Comparison of ENCODE assay signal across 8 cellular contexts in the genomic region with DNA sequence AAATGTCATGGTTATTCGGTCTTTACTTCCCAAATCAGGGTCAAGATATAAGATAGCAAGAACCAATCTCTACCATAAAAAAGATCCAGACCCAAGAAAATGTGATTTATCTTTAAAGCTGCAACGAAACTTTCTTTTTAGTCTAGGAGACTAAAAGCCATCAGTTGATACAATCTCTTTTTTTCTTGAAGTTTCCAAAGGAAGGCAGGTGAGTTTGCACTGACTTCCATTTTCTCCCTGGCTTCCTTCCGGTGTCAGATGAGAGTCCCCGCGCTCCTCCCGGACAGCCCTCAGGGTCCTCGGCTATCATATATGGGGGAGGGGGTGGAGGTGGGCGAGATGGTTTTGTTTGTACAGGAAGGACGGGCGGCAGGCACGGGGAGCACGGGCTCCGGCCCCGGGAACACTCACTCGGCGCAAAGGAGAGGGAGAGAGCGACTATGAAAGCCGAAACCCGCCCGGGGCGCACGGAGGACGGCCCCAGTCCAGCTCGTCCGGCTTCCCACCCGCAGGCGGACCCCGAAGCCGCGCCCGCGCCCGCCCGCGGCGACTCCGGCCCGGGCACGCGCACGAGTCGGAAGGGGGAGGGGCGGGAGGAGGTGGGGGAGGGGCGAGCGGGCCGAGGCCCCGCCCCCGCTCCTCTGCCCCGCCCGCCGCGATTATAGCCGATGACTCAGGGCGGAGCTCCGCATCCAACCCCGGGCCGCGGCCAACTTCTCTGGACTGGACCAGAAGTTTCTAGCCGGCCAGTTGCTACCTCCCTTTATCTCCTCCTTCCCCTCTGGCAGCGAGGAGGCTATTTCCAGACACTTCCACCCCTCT. TPM values are rescaled to one million over a fixed set of nuclear protein-coding genes. Genes with fewer than 3 reads are reported as not detected.
DNase-seq lines count a peak whose midpoint lies in the region; ATAC-seq, FAIRE-seq and TF ChIP-seq lines count a peak whose summit lies in the region.

Gene BAG3 (plus strand): TSS at position 689 of the 822 bp plus-strand sequence. CDS start 296 bp downstream, outside the sequence.

- H2BK120ac ChIP-seq in H1 (replicated peaks; ENCODE audit: low read depth, low read length) (no peak within 1 kb of the TSS), mesenchymal stem cell (ENCODE audit: low read depth, low read length) (peak within 1 kb of the TSS; percentile 94)

- H3K23me2 ChIP-seq in H1 (ENCODE audit: low read depth, low read length): peaks cover 4% of the 10 kb centered on the region; the same call in 1 of the 2 replicates

- peak within 1 kb of the TSS; percentile 32 for H3K56ac ChIP-seq in H1 (replicated peaks; ENCODE audit: insufficient read length, low read depth, low read length)

- H3K4me3 ChIP-seq in H1 (ENCODE audit: extremely low read depth in 1 of 4, insufficient read depth in 2 of 4, low read depth in 3 of 4, low read length in 4 of 4): peak within 1 kb of the TSS; percentile 74 to 93 (median 82)
- H3K4me3 ChIP-seq in mesenchymal stem cell (ENCODE audit: insufficient read depth in 1 of 2, low read depth in 1 of 2, low read length in 2 of 2): peak within 1 kb of the TSS; percentile 87 to 97

- H3K4me1 ChIP-seq in H1 (replicated peaks in 1 of 4; ENCODE audit: control insufficient read depth in 3 of 4, insufficient read depth in 4 of 4, low read length in 3 of 4) (peaks cover 0 to 6% (median 2%) of the 10 kb centered on the region in 4 experiments; a peak in 2 of 7 replicates), mesenchymal stem cell (ENCODE audit: control insufficient read depth, insufficient read depth, low read depth, low read length) (peaks cover 12% of the 10 kb centered on the region)

- H4K20me1 ChIP-seq in H1 (replicated peaks in 1 of 2; ENCODE audit: control insufficient read depth in 1 of 2, insufficient read depth in 2 of 2, low read length in 2 of 2): peaks cover 0 to 3% of the 10 kb centered on the region in 2 experiments

- H3K23ac ChIP-seq in H1 (ENCODE audit: insufficient read length): no peak within 1 kb of the TSS
- H3K23ac ChIP-seq in mesenchymal stem cell (ENCODE audit: low read length in 2 of 2): peak within 1 kb of the TSS; percentile 94 to 100

- H3K9ac ChIP-seq in H1 (replicated peaks in 1 of 4; ENCODE audit: extremely low read depth in 1 of 4, low read depth in 3 of 4, low read length in 3 of 4) (peak within 1 kb of the TSS; percentile 64 to 90 (median 85)), mesenchymal stem cell (ENCODE audit: low read length) (peak within 1 kb of the TSS; percentile 94)

- peak; percentile 95 for DNase-seq in AG20443 (ENCODE audit: low spot score)
- DNase-seq in NOMO-1 treated with dmso at 0.1 percent for 144 hours (lab: John Stamatoyannopoulos, UW; ENCODE audit: unreplicated experiment): peak; percentile 62
- peak; percentile 86 for DNase-seq in activated CD8-positive, alpha-beta memory T cell treated with anti-CD3 and anti-CD28 coated beads, Interleukin-2, amount 10 ng/mL, durations not matched to agents 7 days and 5 days
- DNase-seq in H1 (ENCODE audit: low read depth in 1 of 2, low spot score in 2 of 2): peak; percentile 50 to 91
- peak; percentile 93 for DNase-seq in mesenchymal stem cell
- DNase-seq in stimulated activated CD8-positive, alpha-beta memory T cell treated with anti-CD3 and anti-CD28 coated beads, Interleukin-12 subunit alpha, Interleukin-12 subunit beta, amount 100 ng/mL, for 24 hours (ENCODE audit: extremely low read depth): peak; percentile 61

- H3K18ac ChIP-seq in H1 (ENCODE audit: extremely low read depth, low read length) (peak within 1 kb of the TSS; percentile 48), mesenchymal stem cell (ENCODE audit: low read depth in 1 of 2, low read length in 2 of 2) (peak within 1 kb of the TSS; percentile 95 to 100)

- H2AK5ac ChIP-seq in H1 (ENCODE audit: low read depth, low read length): no peak within 1 kb of the TSS
- no peak within 1 kb of the TSS for H2AK5ac ChIP-seq in mesenchymal stem cell (ENCODE audit: low read length, severe bottlenecking)

- no peak for TF ChIP-seq CTCF in H1 (IDR thresholded peaks at IDR 0.05; ENCODE audit: control extremely low read depth in 1 of 3, insufficient read depth in 1 of 3, low read depth in 1 of 3, low read length in 3 of 3)

- no peak; a peak in 1 of 3 replicates for TF ChIP-seq EP300 in H1 (IDR thresholded peaks at IDR 0.05; ENCODE audit: borderline replicate concordance in 1 of 2, low read depth in 2 of 2, low read length in 2 of 2)

- POLR2A ChIA-PET in H1 (lab: Charles Lee; ENCODE audit: partially characterized antibody): interaction anchor here (0.6 to 2.7 kb wide), 10 partner anchors 9 to 323 kb away, joined by 3 to 13 read pairs (median 5); partner anchors contain the start of genes INPP5F and RGS10

- no peak for FAIRE-seq in H1 (lab: Jason Lieb, UNC)

- peak within 1 kb of the TSS; percentile 95 for H3K27ac Mint-ChIP-seq in activated CD8-positive, alpha-beta memory T cell treated with anti-CD3 and anti-CD28 coated beads, Interleukin-2, amount 10 ng/mL, durations not matched to agents 7 days and 5 days

- H3K14ac ChIP-seq in H1 (ENCODE audit: insufficient read length) (no peak within 1 kb of the TSS), mesenchymal stem cell (ENCODE audit: low read length in 2 of 2) (peak within 1 kb of the TSS in 1 of 2 experiments; percentile 99)

- ATAC-seq in HG03196 (IDR thresholded peaks at IDR 0.05; ENCODE audit: unreplicated experiment): peak; percentile 65
- peak; percentile 83 for ATAC-seq in activated CD8-positive, alpha-beta memory T cell treated with anti-CD3 and anti-CD28 coated beads, Interleukin-2, amount 10 ng/mL, durations not matched to agents 7 days and 5 days

- no peak within 1 kb of the TSS for H2BK20ac ChIP-seq in H1 (ENCODE audit: low read length)

- H3K4me2 ChIP-seq in H1 (ENCODE audit: insufficient read depth in 1 of 2, low read depth in 2 of 2, low read length in 2 of 2): peak within 1 kb of the TSS; percentile 86 to 89
- peak within 1 kb of the TSS; percentile 80 for H3K4me2 ChIP-seq in mesenchymal stem cell (ENCODE audit: low read length, poor library complexity, severe bottlenecking)

- no peak within 1 kb of the TSS for H2BK15ac ChIP-seq in H1 (ENCODE audit: low read length)
- peak within 1 kb of the TSS; percentile 91 for H2BK15ac ChIP-seq in mesenchymal stem cell (ENCODE audit: low read depth, poor library complexity, severe bottlenecking)

- H3K4me3 Mint-ChIP-seq in activated CD8-positive, alpha-beta memory T cell treated with anti-CD3 and anti-CD28 coated beads, Interleukin-2, amount 10 ng/mL, durations not matched to agents 7 days and 5 days: peak within 1 kb of the TSS; percentile 94

- H3K4ac ChIP-seq in H1 (replicated peaks; ENCODE audit: insufficient read length, low read depth, low read length) (no peak within 1 kb of the TSS), mesenchymal stem cell (ENCODE audit: low read depth in 1 of 2, low read length in 2 of 2) (peak within 1 kb of the TSS; percentile 88 to 99)

- CTCF ChIA-PET in activated CD8-positive, alpha-beta memory T cell treated with anti-CD3 and anti-CD28 coated beads, Interleukin-2, amount 10 ng/mL, durations not matched to agents 7 days and 5 days (lab: Charles Lee): interaction anchor here (0.7 to 3.4 kb wide), 4 partner anchors 13 to 106 kb away, joined by 3 to 15 read pairs (median 4); partner anchors contain the start of gene TIAL1
- CTCF ChIA-PET in H1 (lab: Charles Lee; ENCODE audit: partially characterized antibody): interaction anchor here (1.0 to 1.4 kb wide), 3 partner anchors 20 to 42 kb away, joined by 3 to 4 read pairs (median 3); no protein-coding TSS in a partner anchor

- H4K91ac ChIP-seq in H1 (replicated peaks; ENCODE audit: insufficient read length, low read length) (peak within 1 kb of the TSS; percentile 93), mesenchymal stem cell (ENCODE audit: low read length) (peak within 1 kb of the TSS; percentile 93)

- in situ Hi-C loops in GM18951 (cut with MboI; ENCODE audit: low sequenced_read_pairs, unreplicated experiment): no loop called here

- TF ChIP-seq RAD21 in H1 (IDR thresholded peaks at IDR 0.05 in 1 of 2, conservative IDR thresholded peaks at IDR 0.05 in 1 of 2; ENCODE audit: low read depth in 2 of 2, low read length in 2 of 2): no peak

- H3K9me3 ChIP-seq in H1 (ENCODE audit: insufficient read depth in 2 of 2, low read depth in 1 of 2, low read length in 1 of 2) (no peaks in the 10 kb centered on the region), mesenchymal stem cell (ENCODE audit: control insufficient read depth, low read length) (peaks cover 5% of the 10 kb centered on the region)

- peak; percentile 60 for TF ChIP-seq POLR2A in GM18951 (IDR thresholded peaks at IDR 0.05; ENCODE audit: extremely low read depth, insufficient read depth, insufficient read length)
- peak; percentile 72 to 96 for TF ChIP-seq POLR2A in H1 (IDR thresholded peaks at IDR 0.05; ENCODE audit: control extremely low read depth in 1 of 2, low read depth in 2 of 2, low read length in 2 of 2)

- H3K79me2 ChIP-seq in H1 (ENCODE audit: control insufficient read depth in 1 of 2, insufficient read depth in 2 of 2, low read length in 2 of 2): peaks cover 0 to 10% of the 10 kb centered on the region in 2 experiments; a peak in 2 of 4 replicates

- no peaks in the 10 kb centered on the region; the same call in none of the 2 replicates for H3K79me1 ChIP-seq in H1 (ENCODE audit: low read depth, low read length)
- no peaks in the 10 kb centered on the region for H3K79me1 ChIP-seq in mesenchymal stem cell (replicated peaks; ENCODE audit: low read length, poor library complexity, severe bottlenecking)

- 0 out of 2 replicates have a peak within 1 kb of the TSS, but pooled peaks have one; percentile 39 for H2BK12ac ChIP-seq in H1 (ENCODE audit: low read depth, low read length)
- peak within 1 kb of the TSS; percentile 38 to 86 for H2BK12ac ChIP-seq in mesenchymal stem cell (ENCODE audit: low read length in 2 of 2)

- no peaks in the 10 kb centered on the region for H3K9me3 Mint-ChIP-seq in activated CD8-positive, alpha-beta memory T cell treated with anti-CD3 and anti-CD28 coated beads, Interleukin-2, amount 10 ng/mL, durations not matched to agents 7 days and 5 days (ENCODE audit: low read depth)

- peak within 1 kb of the TSS; percentile 88; the same call in 1 of the 2 replicates for H2AFZ ChIP-seq in H1 (ENCODE audit: low read length)
- H2AFZ ChIP-seq in mesenchymal stem cell (ENCODE audit: low read depth, low read length): peak within 1 kb of the TSS; percentile 92

- H3K36me3 ChIP-seq in H1 (ENCODE audit: control insufficient read depth in 2 of 4, insufficient read depth in 4 of 4, low read length in 3 of 4) (no peaks in the 10 kb centered on the region), mesenchymal stem cell (ENCODE audit: control insufficient read depth in 1 of 2, insufficient read depth in 2 of 2, low read depth in 1 of 2, low read length in 2 of 2) (peaks cover 0 to 6% of the 10 kb centered on the region in 2 experiments)

- H4K5ac ChIP-seq in H1 (ENCODE audit: insufficient read length, low read depth, low read length): peak within 1 kb of the TSS; percentile 83

- H4K8ac ChIP-seq in H1 (ENCODE audit: extremely low read depth, insufficient read depth, low read length) (peak within 1 kb of the TSS; percentile 94), mesenchymal stem cell (ENCODE audit: low read length) (peak within 1 kb of the TSS; percentile 90)

- 5% methylated on average over 21 of the region's 60 CpGs; no CpG with 5 or more reads in 1 of the 2 experiments for WGBS in H1 (ENCODE audit: extremely low coverage in 1 of 2, insufficient coverage in 1 of 2, insufficient read length in 1 of 2, insufficient replicate concordance in 2 of 2, low coverage in 1 of 2, low lambda C conversion rate in 2 of 2, missing lambda C conversion rate in 1 of 2), 2 experiments
- WGBS in mesenchymal stem cell: 4% methylated on average over 22 of the region's 60 CpGs

- H3K4me1 Mint-ChIP-seq in activated CD8-positive, alpha-beta memory T cell treated with anti-CD3 and anti-CD28 coated beads, Interleukin-2, amount 10 ng/mL, durations not matched to agents 7 days and 5 days: peaks cover 43% of the 10 kb centered on the region

- H3K27me3 Mint-ChIP-seq in activated CD8-positive, alpha-beta memory T cell treated with anti-CD3 and anti-CD28 coated beads, Interleukin-2, amount 10 ng/mL, durations not matched to agents 7 days and 5 days: peaks cover 6% of the 10 kb centered on the region

- H2BK5ac ChIP-seq in H1 (ENCODE audit: low read depth, low read length) (peak within 1 kb of the TSS; percentile 66; the same call in 1 of the 2 replicates), mesenchymal stem cell (ENCODE audit: low read depth, low read length, poor library complexity, severe bottlenecking) (peak within 1 kb of the TSS; percentile 81)

- peak within 1 kb of the TSS; percentile 86 for H3K27ac ChIP-seq in H1 (ENCODE audit: low read depth, low read length)
- H3K27ac ChIP-seq in mesenchymal stem cell (ENCODE audit: low read length, poor library complexity, severe bottlenecking): peak within 1 kb of the TSS; percentile 93

- peaks cover 8% of the 10 kb centered on the region for H3K36me3 Mint-ChIP-seq in activated CD8-positive, alpha-beta memory T cell treated with anti-CD3 and anti-CD28 coated beads, Interleukin-2, amount 10 ng/mL, durations not matched to agents 7 days and 5 days

- peaks cover 0 to 2% (median 0%) of the 10 kb centered on the region in 4 experiments; a peak in 2 of 7 replicates for H3K27me3 ChIP-seq in H1 (replicated peaks in 1 of 4; ENCODE audit: control insufficient read depth in 3 of 4, extremely low read depth in 1 of 4, insufficient read depth in 3 of 4, low read length in 3 of 4)
- H3K27me3 ChIP-seq in mesenchymal stem cell (ENCODE audit: control insufficient read depth in 1 of 2, insufficient read depth in 1 of 2, low read length in 2 of 2): no peaks in the 10 kb centered on the region

RNA-seq across cellular contexts. Expression of gene BAG3, which starts in this region (rescaled TPM):
- total RNA-seq in activated CD8-positive, alpha-beta memory T cell treated with anti-CD3 and anti-CD28 coated beads, Interleukin-2, amount 10 ng/mL, durations not matched to agents 7 days and 5 days: 10 to 100 TPM; 12.7 to 13.0 TPM
- 13.3 and 14.6 TPM in 2 replicates for total RNA-seq in H1 (2021; fragmentation: NEBNext Ultra II Directional; extraction: Animal tissue kit (Norgen Biotek cat#: 25700))
- polyA plus RNA-seq in H1 (2011; rRNA removed): 3.5 and 7.5 TPM in 2 replicates
- 3.0 TPM for polyA plus RNA-seq in H1 (2011; cell fraction: cytosol; rRNA removed)
- 7.0 TPM for polyA plus RNA-seq in H1 (2011; cell fraction: nucleus; rRNA removed)
- 10.5 to 13.6 TPM (median 12.9 TPM) in 4 replicates for polyA plus RNA-seq in H1 (2012, experiment 1 of 2)
- 10.4 TPM for polyA plus RNA-seq in H1 (2012, experiment 2 of 2)
- 12.1 TPM for polyA plus RNA-seq in H1 (2013, experiment 1 of 2)
- polyA plus RNA-seq in H1 (2013, experiment 2 of 2): 12.1 TPM
- polyA minus RNA-seq in H1 (2011; rRNA and poly(A)+ RNA removed): 1.7 and 2.1 TPM in 2 replicates
- polyA minus RNA-seq in H1 (2011; cell fraction: cytosol; rRNA and poly(A)+ RNA removed): 6.9 TPM
- polyA minus RNA-seq in H1 (2011; cell fraction: nucleus; rRNA and poly(A)+ RNA removed): 4.1 TPM
- polyA plus RNA-seq in mesenchymal stem cell (2013, experiment 1 of 2): 66.0 TPM
- polyA plus RNA-seq in mesenchymal stem cell (2013, experiment 2 of 2): 65.0 TPM

Comparison
In these comparisons a context has a peak if more than half of its experiments do, and no peak if none do; other contexts are left out.
1. Peak in every context shown above with its lines: DNase-seq, ATAC-seq, H3K4me3 ChIP-seq and H3K27ac ChIP-seq.